In the genomic region with DNA sequence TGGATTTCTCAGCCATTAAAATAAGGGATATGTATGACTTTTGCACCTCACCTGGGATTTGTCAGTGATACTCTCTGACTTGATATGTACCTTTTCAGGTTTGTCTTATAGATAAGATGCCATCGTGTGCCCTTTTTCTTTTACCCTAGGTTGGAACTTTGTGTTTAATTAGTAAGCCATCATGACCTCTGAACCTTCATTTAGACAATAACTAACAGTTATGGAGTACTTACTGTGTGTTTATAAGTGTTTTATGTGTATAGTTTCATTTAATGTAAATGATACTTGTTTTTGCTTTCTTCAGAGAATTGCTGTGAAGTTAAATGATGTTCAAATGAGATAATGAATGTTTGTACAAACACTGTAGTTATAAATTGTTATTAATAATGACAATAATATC, we compare ENCODE assay signal across 18 cellular contexts. TPM values are rescaled to one million over a fixed set of nuclear protein-coding genes. Genes with fewer than 3 reads are reported as not detected.
A peak's percentile ranks its signal among the peaks of the same experiment; 100 is the strongest.
DNase-seq lines count a peak whose midpoint lies in the region; ATAC-seq, FAIRE-seq and TF ChIP-seq lines count a peak whose summit lies in the region.
"Had no signal": no experiment of that assay in that cellular context is flagged by ENCODE, and none has a peak within 500 bp of the region (broad histone marks: within the 10 kb centered on the region; RNA-seq: fewer than 3 reads in every experiment).

No MANE protein-coding gene starts in this region.

- H3K27me3 ChIP-seq in Loucy (ENCODE audit: insufficient read depth, low read length, poor library complexity, severe bottlenecking) (no peaks in the 10 kb centered on the region), K562 (ENCODE audit: control insufficient read depth in 2 of 2, insufficient read depth in 2 of 2, low read length in 2 of 2) (no peaks in the 10 kb centered on the region), tibial nerve (no peaks in the 10 kb centered on the region)
- H3K27me3 ChIP-seq: BLaER1 had no signal

- 6% methylated on average over 1 of the region's 1 CpG for WGBS in K562 (ENCODE audit: insufficient coverage, low coverage, missing lambda C conversion rate)
- 87 to 89% methylated on average over 1 of the region's 1 CpG for whole genome bisulfite sequencing in tibial nerve, 2 donors

- H3K4me3 ChIP-seq in Loucy (ENCODE audit: low read length, poor library complexity, severe bottlenecking) (no peak overlapping the region), K562 (no peak overlapping the region), mucosa of descending colon (no peak overlapping the region), tibial nerve (no peak overlapping the region)
- H3K4me3 ChIP-seq: BLaER1, HAP-1 had no signal

- CTCF ChIA-PET in K562 (lab: Yijun Ruan, JAX; ENCODE audit: low intra/inter-chr PET ratio): no interaction called here

- H3K4me2 ChIP-seq in Loucy (ENCODE audit: low read depth, low read length, poor library complexity, severe bottlenecking) (peak overlapping the region; percentile 29), K562 (ENCODE audit: insufficient read depth, low read length) (no peak overlapping the region)
- H3K4me2 ChIP-seq: BLaER1 had no signal

- no peaks in the 10 kb centered on the region for H3K36me3 ChIP-seq in Loucy (ENCODE audit: insufficient read depth, low read length)
- no peaks in the 10 kb centered on the region for H3K36me3 ChIP-seq in K562 (ENCODE audit: control insufficient read depth, insufficient read depth, low read length)
- H3K36me3 ChIP-seq in mucosa of descending colon (ENCODE audit: low read depth): no peaks in the 10 kb centered on the region
- H3K36me3 ChIP-seq in tibial nerve: no peaks in the 10 kb centered on the region
- H3K36me3 ChIP-seq: HAP-1 had no signal

- no peaks in the 10 kb centered on the region for H3K9me2 ChIP-seq in Loucy (replicated peaks; ENCODE audit: low read depth, low read length)

- H3K27ac ChIP-seq in K562 (ENCODE audit: extremely low read depth, low read depth, low read length) (no peak overlapping the region), tibial nerve (no peak overlapping the region)
- H3K27ac ChIP-seq: BLaER1 had no signal

- no peak for DNase-seq in K562 (ENCODE audit: extremely low read depth in 1 of 4, low spot score in 3 of 4)
- DNase-seq in mucosa of descending colon: no peak
- no peak for DNase-seq in effector CD8-positive, alpha-beta T cell (lab: John Stamatoyannopoulos, UW)
- no peak for DNase-seq in NCI-H2081 (lab: John Stamatoyannopoulos, UW)
- DNase-seq in tibial nerve (ENCODE audit: low spot score in 2 of 2): no peak
- DNase-seq: CD4-positive, alpha-beta memory T cell; DMS153; DMS79; GDM1; IMR-90; KBM-7 had no signal

- TF ChIP-seq POLR2A in K562 (conservative IDR thresholded peaks at IDR 0.05) (no peak), tibial nerve (IDR thresholded peaks at IDR 0.05) (no peak)

- no peak overlapping the region for H3K9ac ChIP-seq in Loucy (ENCODE audit: low read depth, low read length, poor library complexity, severe bottlenecking)
- no peak overlapping the region for H3K9ac ChIP-seq in K562 (ENCODE audit: insufficient read depth in 1 of 2, low read depth in 2 of 2, low read length in 2 of 2)
- H3K9ac ChIP-seq: BLaER1 had no signal

- POLR2A ChIA-PET in K562 (lab: Yijun Ruan, JAX): no interaction called here

- H3K9me3 ChIP-seq in Loucy (ENCODE audit: insufficient read depth, low read depth, low read length) (peaks cover 5% of the 10 kb centered on the region; the same call in 1 of the 2 replicates), K562 (replicated peaks; ENCODE audit: control insufficient read depth, insufficient read depth, low read depth, low read length) (peaks cover 14% of the 10 kb centered on the region; the same call in 1 of the 2 replicates), mucosa of descending colon (peaks cover 6% of the 10 kb centered on the region), tibial nerve (no peaks in the 10 kb centered on the region)

- intact Hi-C loops in K562 (cut with micrococcal nuclease): no loop called here
- intact Hi-C loops in mucosa of descending colon (cut with DNase I, micrococcal nuclease): no loop called here

- ATAC-seq in K562 (no peak), mucosa of descending colon (peak; percentile 16)

- H3K4me1 ChIP-seq in Loucy (ENCODE audit: insufficient read depth, low read length, poor library complexity, severe bottlenecking) (peaks cover 13% of the 10 kb centered on the region), K562 (replicated peaks in 1 of 2; ENCODE audit: control insufficient read depth in 2 of 2, insufficient read depth in 2 of 2, low read length in 2 of 2) (no peaks in the 10 kb centered on the region; a peak in 2 of 5 replicates), mucosa of descending colon (ENCODE audit: low read depth) (peaks cover 9% of the 10 kb centered on the region), tibial nerve (no peaks in the 10 kb centered on the region)
- H3K4me1 ChIP-seq: BLaER1 had no signal

- in situ Hi-C loops in K562 (cut with MboI): no loop called here

- TF ChIP-seq EP300 in K562 (IDR thresholded peaks at IDR 0.05; ENCODE audit: low read length): no peak
- TF ChIP-seq EP300 in tibial nerve (IDR thresholded peaks at IDR 0.05): no peak

- H4K20me1 ChIP-seq in Loucy (ENCODE audit: insufficient read depth, low read length, poor library complexity, severe bottlenecking) (no peaks in the 10 kb centered on the region), K562 (replicated peaks; ENCODE audit: control insufficient read depth, insufficient read depth, low read length) (no peaks in the 10 kb centered on the region)
- H4K20me1 ChIP-seq: BLaER1 had no signal

- FAIRE-seq in K562 (lab: Jason Lieb, UNC): no peak
- FAIRE-seq: A204.1, GM12892, GM18507, H1 had no signal

- no TSS peak for BruUV-seq in K562 (replicated peaks; lab: Mats Ljungman, UMichigan)

- TF ChIP-seq RAD21 in K562 (CRISPR knock-in tag; conservative IDR thresholded peaks at IDR 0.05 in 1 of 2, IDR thresholded peaks at IDR 0.05 in 1 of 2): no peak

- H3F3A ChIP-seq in Loucy (ENCODE audit: low read depth): no peaks in the 10 kb centered on the region

- H2AFZ ChIP-seq in Loucy (ENCODE audit: low read length) (no peak overlapping the region), K562 (ENCODE audit: low read depth, low read length) (no peak overlapping the region)

- H3K79me2 ChIP-seq in Loucy (ENCODE audit: insufficient read depth, low read length) (peaks cover 50% of the 10 kb centered on the region), K562 (ENCODE audit: control insufficient read depth, insufficient read depth, low read length) (peaks cover 98% of the 10 kb centered on the region)

- TF ChIP-seq CTCF in Loucy (conservative IDR thresholded peaks at IDR 0.05; ENCODE audit: low read length) (no peak), K562 (IDR thresholded peaks at IDR 0.05 in 2 of 3, conservative IDR thresholded peaks at IDR 0.05 in 1 of 3; ENCODE audit: insufficient read depth in 2 of 3, low read depth in 1 of 3, low read length in 3 of 3) (no peak), mucosa of descending colon (IDR thresholded peaks at IDR 0.05) (no peak), tibial nerve (IDR thresholded peaks at IDR 0.05) (no peak)

- no peaks in the 10 kb centered on the region for H3K9me1 ChIP-seq in K562 (ENCODE audit: control insufficient read depth, insufficient read depth, low read length)

TF ChIP-seq in K562, 482 proteins besides CTCF, POLR2A, EP300 and RAD21 (continues in another document):
- no peak for TF ChIP-seq TCF7L2 (IDR thresholded peaks at IDR 0.05; ENCODE audit: low read depth, low read length)
- no peak for TF ChIP-seq NR2C2 (CRISPR knock-in tag; IDR thresholded peaks at IDR 0.05)
- TF ChIP-seq NR2C2 (tag; IDR thresholded peaks at IDR 0.05): peak; percentile 18; the same call in 1 of the 2 replicates

RNA-seq across cellular contexts. Expression of a gene that starts 14.4 kb away (rescaled TPM):
- total RNA-seq in K562 (2011; cell fraction: chromatin; rRNA removed; ENCODE audit: low replicate concordance): 23.6 and 39.9 TPM in 2 replicates
- 13.0 and 15.7 TPM in 2 replicates for total RNA-seq in K562 (2011; cell fraction: nucleolus; rRNA removed)
- total RNA-seq in K562 (2011; cell fraction: nucleoplasm; rRNA removed): 36.1 and 67.0 TPM in 2 replicates
- total RNA-seq in K562 (2014; rRNA removed) (18.3 and 21.1 TPM in 2 replicates), K562 (2014; rRNA removed; fragmentation: Illumina TruSeq; extraction: Trizol) (33.8 and 38.5 TPM in 2 replicates), K562 (2015; rRNA removed; fragmentation: Illumina TruSeq; extraction: Trizol) (24.8 and 27.1 TPM in 2 replicates), K562 (2021) (37.7 and 43.3 TPM in 2 replicates), mucosa of descending colon (10 to 100 TPM; 20.9 to 24.5 (median 21.7) TPM), tibial nerve (10 to 100 TPM; 10.3 to 12.9 (median 11.2) TPM)
- polyA plus RNA-seq in K562 (2011; rRNA removed) (25.6 and 41.1 TPM in 2 replicates), K562 (2014; fragmentation: Illumina TruSeq; extraction: Trizol) (21.7 and 25.8 TPM in 2 replicates), K562 (2014; fragmentation: Nextera tagmentation; extraction: Ambion mirVana) (1 to 10 TPM; 7.7 to 8.9 TPM), K562 (2014; rRNA removed) (19.9 and 20.8 TPM in 2 replicates)
- 5.2 and 9.2 TPM in 2 replicates for polyA plus RNA-seq in K562 (2011; cell fraction: cytosol; rRNA removed)
- 5.3 and 6.6 TPM in 2 replicates for polyA plus RNA-seq in K562 (2011; cell fraction: nucleus; rRNA removed)
- polyA plus RNA-seq in K562 (2012): 23.9 TPM in 2 replicates
- polyA minus RNA-seq in K562 (2011; rRNA and poly(A)+ RNA removed): 47.6 and 48.9 TPM in 2 replicates
- polyA minus RNA-seq in K562 (2011; cell fraction: cytosol; rRNA and poly(A)+ RNA removed): 16.1 and 34.0 TPM in 2 replicates
- polyA minus RNA-seq in K562 (2011; cell fraction: nucleus; rRNA and poly(A)+ RNA removed): 10.9 and 15.9 TPM in 2 replicates

RNA-seq across cellular contexts. Expression of a gene that starts 14.9 kb away (rescaled TPM):
- 56.0 and 122 TPM in 2 replicates for total RNA-seq in K562 (2011; cell fraction: chromatin; rRNA removed; ENCODE audit: low replicate concordance)
- 99.4 and 103 TPM in 2 replicates for total RNA-seq in K562 (2011; cell fraction: nucleolus; rRNA removed)
- total RNA-seq in K562 (2011; cell fraction: nucleoplasm; rRNA removed): 149 and 217 TPM in 2 replicates
- total RNA-seq in K562 (2014; rRNA removed) (108 and 115 TPM in 2 replicates), K562 (2014; rRNA removed; fragmentation: Illumina TruSeq; extraction: Trizol) (194 and 221 TPM in 2 replicates), K562 (2015; rRNA removed; fragmentation: Illumina TruSeq; extraction: Trizol) (155 and 176 TPM in 2 replicates), K562 (2021) (197 and 201 TPM in 2 replicates), mucosa of descending colon (100 to 1,000 TPM; 138 to 202 (median 191) TPM), tibial nerve (100 to 1,000 TPM in 1 of 4 donors, 10 to 100 TPM in 3; 78.0 to 123 (median 92.3) TPM)
- polyA plus RNA-seq in K562 (2011; rRNA removed) (225 and 296 TPM in 2 replicates), K562 (2014; fragmentation: Illumina TruSeq; extraction: Trizol) (256 and 320 TPM in 2 replicates), K562 (2014; fragmentation: Nextera tagmentation; extraction: Ambion mirVana) (100 to 1,000 TPM; 371 to 394 TPM), K562 (2014; rRNA removed) (215 and 237 TPM in 2 replicates)
- 52.1 and 125 TPM in 2 replicates for polyA plus RNA-seq in K562 (2011; cell fraction: cytosol; rRNA removed)
- 24.6 and 56.3 TPM in 2 replicates for polyA plus RNA-seq in K562 (2011; cell fraction: nucleus; rRNA removed)
- 206 and 229 TPM in 2 replicates for polyA plus RNA-seq in K562 (2012)
- polyA minus RNA-seq in K562 (2011; rRNA and poly(A)+ RNA removed): 132 and 153 TPM in 2 replicates
- polyA minus RNA-seq in K562 (2011; cell fraction: cytosol; rRNA and poly(A)+ RNA removed): 40.4 and 53.3 TPM in 2 replicates
- polyA minus RNA-seq in K562 (2011; cell fraction: nucleus; rRNA and poly(A)+ RNA removed): 29.2 and 41.3 TPM in 2 replicates
